8 cellular contexts compared by ENCODE assay signal in genomic region chr14:69107407-69108003, GRCh38.
A peak's percentile ranks its signal among the peaks of the same experiment; 100 is the strongest.
DNase-seq lines count a peak whose midpoint lies in the region; ATAC-seq, FAIRE-seq and TF ChIP-seq lines count a peak whose summit lies in the region.

No MANE protein-coding gene starts in this region.

- DNase-seq in COR-L47 (lab: John Stamatoyannopoulos, UW) (peak; percentile 70), H54 (ENCODE audit: insufficient read length, low spot score) (no peak), NCI-H2196 (lab: John Stamatoyannopoulos, UW; ENCODE audit: unreplicated experiment) (peak; percentile 85), germinal center (ENCODE audit: low spot score) (peak; percentile 20), retinal pigment epithelial cell (ENCODE audit: low read depth) (no peak)
- DNase-seq in activated CD4-positive, alpha-beta T cell treated with anti-CD3 and anti-CD28 coated beads for 48 hours = peak; percentile 21

- ATAC-seq in HG03039 (IDR thresholded peaks at IDR 0.05; ENCODE audit: unreplicated experiment) (no peak), HG02623 (IDR thresholded peaks at IDR 0.05; ENCODE audit: unreplicated experiment) (no peak)

- FAIRE-seq in H54 (lab: Jason Lieb, UNC) = peak; percentile 84

- TF ChIP-seq POLR2A in H54 (IDR thresholded peaks at IDR 0.05; ENCODE audit: low read depth, low read length) = no peak

- TF ChIP-seq CTCF in retinal pigment epithelial cell (conservative IDR thresholded peaks at IDR 0.05; ENCODE audit: low read depth, low read length) = peak; percentile 75

- no peak overlapping the region for H3K4me3 ChIP-seq in retinal pigment epithelial cell (ENCODE audit: low read length)

Comparison
In these comparisons a context has a peak if more than half of its experiments do, and no peak if none do; other contexts are left out.
1. DNase-seq: peak in COR-L47 (single experiment), NCI-H2196 (single experiment), activated CD4-positive, alpha-beta T cell treated with anti-CD3 and anti-CD28 coated beads for 48 hours (single experiment) and germinal center (single experiment); none in H54 (single experiment) and retinal pigment epithelial cell (single experiment).